10 cellular contexts compared by ENCODE assay signal in the genomic region with DNA sequence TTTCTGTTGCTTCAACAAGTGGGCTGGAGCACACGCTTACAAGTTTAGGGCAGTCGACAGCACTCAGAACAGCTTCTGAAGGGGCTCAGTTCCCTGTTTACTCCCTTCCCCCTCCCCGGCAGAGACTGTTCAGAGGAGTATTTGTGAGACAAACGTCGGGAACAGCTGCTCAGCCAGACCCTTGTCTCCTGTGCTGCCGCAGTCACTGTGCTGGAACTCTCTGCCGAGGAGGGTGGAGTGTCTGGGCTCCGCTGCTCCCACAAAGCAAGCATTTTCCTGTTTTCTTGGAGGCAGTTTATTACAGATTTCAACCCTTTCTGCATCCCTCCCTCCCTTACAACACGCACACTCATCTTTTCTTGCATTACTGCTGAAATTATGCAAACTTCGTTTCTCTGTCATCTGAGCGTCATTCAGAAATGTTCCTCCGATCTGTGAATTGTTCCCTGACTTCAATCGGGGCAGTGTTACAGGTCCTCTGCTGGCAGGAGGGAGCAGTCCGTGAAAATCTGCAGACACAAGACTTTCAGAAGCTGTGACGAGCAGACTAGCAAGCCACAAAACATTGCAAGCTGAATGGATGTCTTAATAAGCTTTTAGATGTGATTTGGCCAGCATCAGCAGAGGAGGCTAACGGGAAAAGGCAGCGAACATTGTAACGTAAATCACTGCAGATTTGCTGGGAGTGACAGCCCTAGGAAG.
DNase-seq lines count a peak whose midpoint lies in the region; ATAC-seq and TF ChIP-seq lines count a peak whose summit lies in the region.
"Had no signal": no experiment of that assay in that cellular context is flagged by ENCODE, and none has a peak within 500 bp of the region (broad histone marks: within the 10 kb centered on the region; RNA-seq: fewer than 3 reads in every experiment).

No MANE protein-coding gene starts in this region.

- H3K27me3 ChIP-seq in dorsolateral prefrontal cortex (no peaks in the 10 kb centered on the region), thoracic aorta (replicated peaks; ENCODE audit: insufficient read depth) (no peaks in the 10 kb centered on the region)
- H3K27me3 ChIP-seq: right lobe of liver had no signal

- H3K4me1 ChIP-seq in thoracic aorta (ENCODE audit: control insufficient read depth in 1 of 2, low read depth in 2 of 2): peaks cover 32 to 68% of the 10 kb centered on the region in 2 donors

- DNase-seq in NCI-H524 treated with DMSO at 0.1 percent for 48 hours (lab: John Stamatoyannopoulos, UW) (peak; percentile 42), dorsolateral prefrontal cortex (peak in 6 of 10 donors; percentile 26 to 56 (median 41)), midbrain (lab: John Stamatoyannopoulos, UW) (peak; percentile 71), thoracic aorta (ENCODE audit: low spot score) (no peak), NOMO-1 (lab: John Stamatoyannopoulos, UW; ENCODE audit: unreplicated experiment in 2 of 2) (no peak), NCI-H510A treated with DMSO at 0.1 percent for 48 hours (lab: John Stamatoyannopoulos, UW) (no peak)
- DNase-seq: activated gamma-delta T cell treated with Interleukin-2 at 50 U/mL for 16 hours; right lobe of liver; stimulated activated CD8-positive, alpha-beta memory T cell treated with anti-CD3 and anti-CD28 coated beads, Interleukin-4, amount 100 ng/mL, for 48 hours had no signal

- ATAC-seq in thoracic aorta (ENCODE audit: insufficient number of reproducible peaks, low FRiP score, low read depth) (no peak), HG03108 (IDR thresholded peaks at IDR 0.05; ENCODE audit: unreplicated experiment) (no peak)
- ATAC-seq: right lobe of liver had no signal

- intact Hi-C loops in dorsolateral prefrontal cortex (cut with DNase I): no loop called here

- H3K27ac ChIP-seq in dorsolateral prefrontal cortex (peak overlapping the region in 47 of 59 donors; percentile 0 to 90 (median 48)), thoracic aorta (peak overlapping the region; percentile 85 to 87)
- H3K27ac ChIP-seq: right lobe of liver had no signal

- H3K4me3 ChIP-seq in dorsolateral prefrontal cortex (peak overlapping the region; percentile 16 to 71 (median 52)), thoracic aorta (peak overlapping the region; percentile 65)
- H3K4me3 ChIP-seq: right lobe of liver had no signal

- H3K9me3 ChIP-seq in thoracic aorta: no peaks in the 10 kb centered on the region
- H3K9me3 ChIP-seq: right lobe of liver had no signal

- H3K36me3 ChIP-seq in thoracic aorta: no peaks in the 10 kb centered on the region
- H3K36me3 ChIP-seq: right lobe of liver had no signal

- TF ChIP-seq CTCF in dorsolateral prefrontal cortex (IDR thresholded peaks at IDR 0.05 in 54 of 56, conservative IDR thresholded peaks at IDR 0.05 in 2 of 56; ENCODE audit: low read depth in 1 of 56, partially characterized antibody in 56 of 56) (peak in 13 of 56 donors; percentile 6 to 28 (median 18)), thoracic aorta (IDR thresholded peaks at IDR 0.05) (peak; percentile 19)

Comparison
In these comparisons a context has a peak if more than half of its experiments do, and no peak if none do; other contexts are left out.
1. DNase-seq: peak in NCI-H524 treated with DMSO at 0.1 percent for 48 hours (single experiment), dorsolateral prefrontal cortex (6 of 10) and midbrain (single experiment); none in thoracic aorta (single experiment), NOMO-1 (0 of 2) and NCI-H510A treated with DMSO at 0.1 percent for 48 hours (single experiment).